In genomic region chr4:17966312-17966711, GRCh38 we compare ENCODE assay signal across 1 cellular context.
TF ChIP-seq lines count a peak whose summit lies in the region.

No MANE protein-coding gene starts in this region.

TF ChIP-seq in GM12878, 131 proteins besides CTCF, POLR2A, EP300 and RAD21 (continued from another document):
- TF ChIP-seq E4F1 (IDR thresholded peaks at IDR 0.05; ENCODE audit: borderline replicate concordance, partially characterized antibody) (no peak), STAT1 (conservative IDR thresholded peaks at IDR 0.05) (no peak), ZNF622 (IDR thresholded peaks at IDR 0.05) (no peak), ZSCAN29 (IDR thresholded peaks at IDR 0.05) (no peak), HDAC6 (IDR thresholded peaks at IDR 0.05; ENCODE audit: unreplicated experiment) (no peak), ZNF217 (IDR thresholded peaks at IDR 0.05) (no peak), NR2F1 (conservative IDR thresholded peaks at IDR 0.05) (no peak), CREB1 (IDR thresholded peaks at IDR 0.05; ENCODE audit: low read depth) (no peak), PAX5 (IDR thresholded peaks at IDR 0.05; ENCODE audit: borderline replicate concordance, low read depth, low read length) (no peak)
- TF ChIP-seq, protein P1, sequence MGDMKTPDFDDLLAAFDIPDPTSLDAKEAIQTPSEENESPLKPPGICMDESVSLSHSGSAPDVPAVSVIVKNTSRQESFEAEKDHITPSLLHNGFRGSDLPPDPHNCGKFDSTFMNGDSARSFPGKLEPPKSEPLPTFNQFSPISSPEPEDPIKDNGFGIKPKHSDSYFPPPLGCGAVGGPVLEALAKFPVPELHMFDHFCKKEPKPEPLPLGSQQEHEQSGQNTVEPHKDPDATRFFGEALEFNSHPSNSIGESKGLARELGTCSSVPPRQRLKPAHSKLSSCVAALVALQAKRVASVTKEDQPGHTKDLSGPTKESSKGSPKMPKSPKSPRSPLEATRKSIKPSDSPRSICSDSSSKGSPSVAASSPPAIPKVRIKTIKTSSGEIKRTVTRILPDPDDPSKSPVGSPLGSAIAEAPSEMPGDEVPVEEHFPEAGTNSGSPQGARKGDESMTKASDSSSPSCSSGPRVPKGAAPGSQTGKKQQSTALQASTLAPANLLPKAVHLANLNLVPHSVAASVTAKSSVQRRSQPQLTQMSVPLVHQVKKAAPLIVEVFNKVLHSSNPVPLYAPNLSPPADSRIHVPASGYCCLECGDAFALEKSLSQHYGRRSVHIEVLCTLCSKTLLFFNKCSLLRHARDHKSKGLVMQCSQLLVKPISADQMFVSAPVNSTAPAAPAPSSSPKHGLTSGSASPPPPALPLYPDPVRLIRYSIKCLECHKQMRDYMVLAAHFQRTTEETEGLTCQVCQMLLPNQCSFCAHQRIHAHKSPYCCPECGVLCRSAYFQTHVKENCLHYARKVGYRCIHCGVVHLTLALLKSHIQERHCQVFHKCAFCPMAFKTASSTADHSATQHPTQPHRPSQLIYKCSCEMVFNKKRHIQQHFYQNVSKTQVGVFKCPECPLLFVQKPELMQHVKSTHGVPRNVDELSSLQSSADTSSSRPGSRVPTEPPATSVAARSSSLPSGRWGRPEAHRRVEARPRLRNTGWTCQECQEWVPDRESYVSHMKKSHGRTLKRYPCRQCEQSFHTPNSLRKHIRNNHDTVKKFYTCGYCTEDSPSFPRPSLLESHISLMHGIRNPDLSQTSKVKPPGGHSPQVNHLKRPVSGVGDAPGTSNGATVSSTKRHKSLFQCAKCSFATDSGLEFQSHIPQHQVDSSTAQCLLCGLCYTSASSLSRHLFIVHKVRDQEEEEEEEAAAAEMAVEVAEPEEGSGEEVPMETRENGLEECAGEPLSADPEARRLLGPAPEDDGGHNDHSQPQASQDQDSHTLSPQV (IDR thresholded peaks at IDR 0.05): no peak
